ENCODE assay signal across 28 cellular contexts in genomic region chr9:124196814-124197176, GRCh38.
A peak's percentile ranks its signal among the peaks of the same experiment; 100 is the strongest.
DNase-seq lines count a peak whose midpoint lies in the region; ATAC-seq and TF ChIP-seq lines count a peak whose summit lies in the region.
"Had no signal": no experiment of that assay in that cellular context is flagged by ENCODE, and none has a peak within 500 bp of the region (broad histone marks: within the 10 kb centered on the region; RNA-seq: fewer than 3 reads in every experiment).

No MANE protein-coding gene starts in this region.

- peaks cover 13% of the 10 kb centered on the region for H3K9me3 ChIP-seq in upper lobe of right lung
- H3K9me3 ChIP-seq in esophagus muscularis mucosa: peaks cover 0 to 14% (median 6%) of the 10 kb centered on the region in 4 donors
- H3K9me3 ChIP-seq: ovary had no signal

- TF ChIP-seq CTCF in upper lobe of right lung (IDR thresholded peaks at IDR 0.05): no peak
- TF ChIP-seq CTCF in esophagus muscularis mucosa (IDR thresholded peaks at IDR 0.05): no peak

- WGBS in esophagus muscularis mucosa: 96% methylated on average over 2 of the region's 2 CpGs

- H3K36me3 ChIP-seq in upper lobe of right lung: no peaks in the 10 kb centered on the region
- no peaks in the 10 kb centered on the region for H3K36me3 ChIP-seq in esophagus muscularis mucosa
- H3K36me3 ChIP-seq: gastroesophageal sphincter, ovary had no signal

- H3K4me3 ChIP-seq in upper lobe of right lung (no peak overlapping the region), esophagus muscularis mucosa (no peak overlapping the region)
- H3K4me3 ChIP-seq: gastroesophageal sphincter, ovary, smooth muscle cell had no signal

- intact Hi-C loops in activated T-helper 1 cell treated with anti-CD3 and anti-CD28 coated beads, Interleukin-12 subunit alpha, Interleukin-12 subunit beta, Interleukin-2, Interleukin-4 antibody, amounts not matched to agents 30 ng/mL and 10 ng/mL and 1 ng/mL, durations not matched to agents 14 hours and 24 hours and 36 hours (cut with micrococcal nuclease): loop anchor here (1.0 kb wide), 1 partner anchor 22 kb away; no protein-coding TSS in a partner anchor
- intact Hi-C loops in upper lobe of right lung (cut with DNase I): no loop called here
- intact Hi-C loops in posterior cingulate gyrus (cut with DNase I): no loop called here
- intact Hi-C loops in esophagus muscularis mucosa (cut with DNase I): no loop called here

- H3K27me3 ChIP-seq in upper lobe of right lung (no peaks in the 10 kb centered on the region), esophagus muscularis mucosa (no peaks in the 10 kb centered on the region)
- H3K27me3 ChIP-seq: gastroesophageal sphincter, ovary had no signal

- TF ChIP-seq EP300 in esophagus muscularis mucosa (IDR thresholded peaks at IDR 0.05): no peak

- H3K4me1 ChIP-seq in upper lobe of right lung: no peaks in the 10 kb centered on the region
- no peaks in the 10 kb centered on the region for H3K4me1 ChIP-seq in esophagus muscularis mucosa
- H3K4me1 ChIP-seq: gastroesophageal sphincter had no signal

- H3K27ac ChIP-seq in upper lobe of right lung (peak overlapping the region; percentile 34), esophagus muscularis mucosa (replicated peaks in 1 of 4) (no peak overlapping the region)
- H3K27ac ChIP-seq: 22Rv1, gastroesophageal sphincter, ovary had no signal

- peaks cover 2% of the 10 kb centered on the region for H3K27me3 Mint-ChIP-seq in T-helper 2 cell treated with Interferon-gamma antibody and Interleukin-4, amounts not matched to agents 5 μg/mL and 100 μg/mL, for 36 hours (ENCODE audit: low read depth)
- peaks cover 12% of the 10 kb centered on the region for H3K27me3 Mint-ChIP-seq in activated T-helper 1 cell treated with anti-CD3 and anti-CD28 coated beads, Interleukin-12 subunit alpha, Interleukin-12 subunit beta, Interleukin-2, Interleukin-4 antibody, amounts not matched to agents 30 ng/mL and 10 ng/mL and 1 ng/mL, durations not matched to agents 14 hours and 24 hours and 36 hours (ENCODE audit: insufficient read depth)
- H3K27me3 Mint-ChIP-seq: CD8-positive, alpha-beta memory T cell had no signal

- no peak overlapping the region for H3K4me3 Mint-ChIP-seq in T-helper 2 cell treated with Interferon-gamma antibody and Interleukin-4, amounts not matched to agents 5 μg/mL and 100 μg/mL, for 36 hours
- H3K4me3 Mint-ChIP-seq in activated T-helper 1 cell treated with anti-CD3 and anti-CD28 coated beads, Interleukin-12 subunit alpha, Interleukin-12 subunit beta, Interleukin-2, Interleukin-4 antibody, amounts not matched to agents 30 ng/mL and 10 ng/mL and 1 ng/mL, durations not matched to agents 14 hours and 24 hours and 36 hours: no peak overlapping the region
- H3K4me3 Mint-ChIP-seq: activated CD4-positive, alpha-beta T cell treated with anti-CD3 and anti-CD28 coated beads, Interleukin-2, amount 10 ng/mL, durations not matched to agents 7 days and 5 days; activated T-cell treated with anti-CD3 and anti-CD28 coated beads, Interleukin-2, amount 50 U/mL, for 4 hours; nephron progenitor cell had no signal

- H3K9me3 Mint-ChIP-seq in T-helper 2 cell treated with Interferon-gamma antibody and Interleukin-4, amounts not matched to agents 5 μg/mL and 100 μg/mL, for 36 hours: peaks cover 31% of the 10 kb centered on the region
- peaks cover 26% of the 10 kb centered on the region for H3K9me3 Mint-ChIP-seq in activated T-helper 1 cell treated with anti-CD3 and anti-CD28 coated beads, Interleukin-12 subunit alpha, Interleukin-12 subunit beta, Interleukin-2, Interleukin-4 antibody, amounts not matched to agents 30 ng/mL and 10 ng/mL and 1 ng/mL, durations not matched to agents 14 hours and 24 hours and 36 hours

- DNase-seq in T-helper 2 cell treated with Interferon-gamma antibody and Interleukin-4, amounts not matched to agents 5 μg/mL and 100 μg/mL, for 36 hours (ENCODE audit: low spot score): no peak
- DNase-seq in T-helper 2 cell: no peak
- no peak for DNase-seq in activated T-helper 1 cell treated with anti-CD3 and anti-CD28 coated beads, Interleukin-12 subunit alpha, Interleukin-12 subunit beta, Interleukin-2, Interleukin-4 antibody, amounts not matched to agents 30 ng/mL and 10 ng/mL and 1 ng/mL, durations not matched to agents 14 hours and 24 hours and 36 hours (ENCODE audit: low spot score)
- DNase-seq in mesenteric fat pad (ENCODE audit: low spot score): peak; percentile 24
- no peak for DNase-seq in upper lobe of right lung
- DNase-seq in posterior cingulate gyrus: no peak
- DNase-seq in esophagus muscularis mucosa (ENCODE audit: extremely low spot score): no peak
- DNase-seq: activated CD4-positive, alpha-beta T cell treated with anti-CD3 and anti-CD28 coated beads, Interleukin-2, amount 10 ng/mL, durations not matched to agents 7 days and 5 days; activated naive CD4-positive, alpha-beta T cell; activated T-cell treated with anti-CD3 and anti-CD28 coated beads, Interleukin-2, amount 50 U/mL, for 4 hours; CD8-positive, alpha-beta memory T cell; DMS153; H7; hippocampal formation; left ventricle myocardium superior; MM.1S; NCI-H1417 treated with DMSO at 0.1 percent for 48 hours; NCI-H2081 treated with DMSO at 0.1 percent for 48 hours; NCI-H774; nephron progenitor cell; ovary; retina; stimulated activated CD4-positive, alpha-beta T cell treated with anti-CD3 and anti-CD28 coated beads, Interleukin-2, amount 100 ng/mL, for 24 hours had no signal

- H3K4me1 Mint-ChIP-seq in T-helper 2 cell treated with Interferon-gamma antibody and Interleukin-4, amounts not matched to agents 5 μg/mL and 100 μg/mL, for 36 hours (ENCODE audit: low read depth): peaks cover 33% of the 10 kb centered on the region
- H3K4me1 Mint-ChIP-seq in activated T-helper 1 cell treated with anti-CD3 and anti-CD28 coated beads, Interleukin-12 subunit alpha, Interleukin-12 subunit beta, Interleukin-2, Interleukin-4 antibody, amounts not matched to agents 30 ng/mL and 10 ng/mL and 1 ng/mL, durations not matched to agents 14 hours and 24 hours and 36 hours (ENCODE audit: low read depth): peaks cover 43% of the 10 kb centered on the region

- H3K27ac Mint-ChIP-seq in T-helper 2 cell treated with Interferon-gamma antibody and Interleukin-4, amounts not matched to agents 5 μg/mL and 100 μg/mL, for 36 hours: peak overlapping the region; percentile 3
- H3K27ac Mint-ChIP-seq in activated T-helper 1 cell treated with anti-CD3 and anti-CD28 coated beads, Interleukin-12 subunit alpha, Interleukin-12 subunit beta, Interleukin-2, Interleukin-4 antibody, amounts not matched to agents 30 ng/mL and 10 ng/mL and 1 ng/mL, durations not matched to agents 14 hours and 24 hours and 36 hours: peak overlapping the region; percentile 62
- H3K27ac Mint-ChIP-seq: activated CD4-positive, alpha-beta T cell treated with anti-CD3 and anti-CD28 coated beads, Interleukin-2, amount 10 ng/mL, durations not matched to agents 7 days and 5 days; nephron progenitor cell had no signal

- no peak for TF ChIP-seq POLR2A in esophagus muscularis mucosa (IDR thresholded peaks at IDR 0.05; ENCODE audit: low read depth)

- H3K36me3 Mint-ChIP-seq in T-helper 2 cell treated with Interferon-gamma antibody and Interleukin-4, amounts not matched to agents 5 μg/mL and 100 μg/mL, for 36 hours (ENCODE audit: low read depth): peaks cover 14% of the 10 kb centered on the region
- H3K36me3 Mint-ChIP-seq in activated T-helper 1 cell treated with anti-CD3 and anti-CD28 coated beads, Interleukin-12 subunit alpha, Interleukin-12 subunit beta, Interleukin-2, Interleukin-4 antibody, amounts not matched to agents 30 ng/mL and 10 ng/mL and 1 ng/mL, durations not matched to agents 14 hours and 24 hours and 36 hours (ENCODE audit: low read depth): peaks cover 10% of the 10 kb centered on the region

- ATAC-seq in upper lobe of right lung: no peak
- no peak for ATAC-seq in HG03457 (IDR thresholded peaks at IDR 0.05; ENCODE audit: unreplicated experiment)
- ATAC-seq: gastroesophageal sphincter, SK-N-SH treated with all-trans-retinoic acid at 6 μM for 48 hours had no signal
